Comparison of ENCODE assay signal across 23 cellular contexts in the genomic region with DNA sequence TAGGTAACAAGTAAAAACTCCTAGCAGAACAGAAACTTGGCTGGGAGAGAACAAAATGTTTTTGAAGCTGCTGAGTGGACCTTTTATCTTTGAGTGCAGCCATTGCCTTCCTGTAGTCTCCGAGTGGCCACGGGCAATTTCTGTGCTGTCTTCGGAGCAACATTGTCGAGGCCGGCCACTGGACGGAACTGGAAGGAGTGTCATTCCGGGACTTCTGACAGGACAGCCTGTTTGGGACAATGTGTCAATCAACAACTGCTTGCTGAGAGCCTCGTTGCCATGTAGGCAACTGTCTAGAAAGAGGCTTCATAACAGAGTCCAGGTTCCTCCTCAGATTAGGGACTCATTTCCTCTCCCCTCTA.
A peak's percentile ranks its signal among the peaks of the same experiment; 100 is the strongest.
DNase-seq lines count a peak whose midpoint lies in the region; ATAC-seq and TF ChIP-seq lines count a peak whose summit lies in the region.
"Had no signal": no experiment of that assay in that cellular context is flagged by ENCODE, and none has a peak within 500 bp of the region (broad histone marks: within the 10 kb centered on the region; RNA-seq: fewer than 3 reads in every experiment).

No MANE protein-coding gene starts in this region.

- H3K4me1 ChIP-seq in left ventricle myocardium inferior (peaks cover 17% of the 10 kb centered on the region), upper lobe of right lung (no peaks in the 10 kb centered on the region)
- H3K4me1 ChIP-seq: A549, colonic mucosa, Peyer's patch had no signal

- TF ChIP-seq CTCF in left ventricle myocardium inferior (IDR thresholded peaks at IDR 0.05; ENCODE audit: borderline replicate concordance) (no peak), coronary artery (IDR thresholded peaks at IDR 0.05) (no peak), nephron (IDR thresholded peaks at IDR 0.05; ENCODE audit: unreplicated experiment in 3 of 3) (no peak), upper lobe of right lung (IDR thresholded peaks at IDR 0.05) (no peak)

- H3K27me3 Mint-ChIP-seq in nephron (ENCODE audit: low read depth): peaks cover 8% of the 10 kb centered on the region
- H3K27me3 Mint-ChIP-seq: activated CD4-positive, alpha-beta T cell treated with anti-CD3 and anti-CD28 coated beads for 36 hours; activated CD8-positive, alpha-beta memory T cell treated with anti-CD3 and anti-CD28 coated beads, Interleukin-2, amount 10 ng/mL, durations not matched to agents 7 days and 5 days had no signal

- H3K36me3 ChIP-seq in left ventricle myocardium inferior: no peaks in the 10 kb centered on the region
- no peaks in the 10 kb centered on the region for H3K36me3 ChIP-seq in upper lobe of right lung
- H3K36me3 ChIP-seq: colonic mucosa, ovary, Peyer's patch had no signal

- no peaks in the 10 kb centered on the region for H3K36me3 Mint-ChIP-seq in nephron (ENCODE audit: low read depth)
- H3K36me3 Mint-ChIP-seq: activated CD8-positive, alpha-beta memory T cell treated with anti-CD3 and anti-CD28 coated beads, Interleukin-2, amount 10 ng/mL, durations not matched to agents 7 days and 5 days; naive B cell had no signal

- ATAC-seq in Right ventricle myocardium inferior (no peak), upper lobe of right lung (no peak), GM21360 (IDR thresholded peaks at IDR 0.05; ENCODE audit: unreplicated experiment) (no peak), HG03460 (IDR thresholded peaks at IDR 0.05; ENCODE audit: unreplicated experiment) (no peak)
- ATAC-seq: activated CD4-positive, alpha-beta T cell treated with anti-CD3 and anti-CD28 coated beads for 36 hours; activated CD8-positive, alpha-beta memory T cell treated with anti-CD3 and anti-CD28 coated beads, Interleukin-2, amount 10 ng/mL, durations not matched to agents 7 days and 5 days had no signal

- H3K27ac ChIP-seq in left ventricle myocardium inferior (replicated peaks) (peak overlapping the region; percentile 74), coronary artery (peak overlapping the region; percentile 58 to 84), upper lobe of right lung (peak overlapping the region; percentile 44)
- H3K27ac ChIP-seq: A549, colonic mucosa, GM23248, ovary had no signal

- H3K4me3 Mint-ChIP-seq in nephron: no peak overlapping the region
- H3K4me3 Mint-ChIP-seq: activated CD4-positive, alpha-beta T cell treated with anti-CD3 and anti-CD28 coated beads for 36 hours; activated CD8-positive, alpha-beta memory T cell treated with anti-CD3 and anti-CD28 coated beads, Interleukin-2, amount 10 ng/mL, durations not matched to agents 7 days and 5 days; CD4-positive, alpha-beta T cell; naive B cell had no signal

- peaks cover 15% of the 10 kb centered on the region for H3K4me1 Mint-ChIP-seq in nephron
- H3K4me1 Mint-ChIP-seq: activated CD4-positive, alpha-beta T cell treated with anti-CD3 and anti-CD28 coated beads for 36 hours; activated CD8-positive, alpha-beta memory T cell treated with anti-CD3 and anti-CD28 coated beads, Interleukin-2, amount 10 ng/mL, durations not matched to agents 7 days and 5 days; naive B cell had no signal

- DNase-seq in left ventricle myocardium inferior (no peak), Right ventricle myocardium inferior (ENCODE audit: missing footprints) (no peak), coronary artery (ENCODE audit: low spot score) (peak; percentile 76), upper lobe of right lung (no peak), AML-193 (lab: John Stamatoyannopoulos, UW) (no peak)
- DNase-seq: activated CD4-positive, alpha-beta T cell treated with anti-CD3 and anti-CD28 coated beads for 36 hours; activated CD8-positive, alpha-beta memory T cell treated with anti-CD3 and anti-CD28 coated beads, Interleukin-2, amount 10 ng/mL, durations not matched to agents 7 days and 5 days; CD4-positive, alpha-beta T cell; DMS79; naive B cell; NCI-H146; NCI-H774; stimulated activated CD8-positive, alpha-beta memory T cell treated with anti-CD3 and anti-CD28 coated beads, Interleukin-4, amount 100 ng/mL, for 48 hours had no signal

- H3K27ac Mint-ChIP-seq in nephron: peak overlapping the region in 2 of 3 experiments; percentile 70 to 82
- H3K27ac Mint-ChIP-seq: activated CD4-positive, alpha-beta T cell treated with anti-CD3 and anti-CD28 coated beads for 36 hours; activated CD8-positive, alpha-beta memory T cell treated with anti-CD3 and anti-CD28 coated beads, Interleukin-2, amount 10 ng/mL, durations not matched to agents 7 days and 5 days; CD4-positive, alpha-beta T cell had no signal

- H3K9me3 Mint-ChIP-seq in nephron: no peaks in the 10 kb centered on the region
- H3K9me3 Mint-ChIP-seq: CD4-positive, alpha-beta T cell had no signal

- intact Hi-C loops in left ventricle myocardium inferior (cut with micrococcal nuclease): no loop called here
- intact Hi-C loops in Right ventricle myocardium inferior (cut with DNase I): no loop called here
- intact Hi-C loops in upper lobe of right lung (cut with DNase I): no loop called here

- H3K9me3 ChIP-seq in left ventricle myocardium inferior (replicated peaks) (no peaks in the 10 kb centered on the region), upper lobe of right lung (no peaks in the 10 kb centered on the region)
- H3K9me3 ChIP-seq: A549, colonic mucosa, ovary, Peyer's patch had no signal

- H3K27me3 ChIP-seq in left ventricle myocardium inferior (ENCODE audit: low read depth) (no peaks in the 10 kb centered on the region), upper lobe of right lung (no peaks in the 10 kb centered on the region)
- H3K27me3 ChIP-seq: colonic mucosa, ovary, Peyer's patch had no signal

- H3K4me3 ChIP-seq in left ventricle myocardium inferior (peak overlapping the region; percentile 36), coronary artery (peak overlapping the region; percentile 51), upper lobe of right lung (no peak overlapping the region)
- H3K4me3 ChIP-seq: A549, colonic mucosa, GM23248, lung, ovary, Peyer's patch, smooth muscle cell had no signal
